18 cellular contexts compared by ENCODE assay signal in the genomic region with DNA sequence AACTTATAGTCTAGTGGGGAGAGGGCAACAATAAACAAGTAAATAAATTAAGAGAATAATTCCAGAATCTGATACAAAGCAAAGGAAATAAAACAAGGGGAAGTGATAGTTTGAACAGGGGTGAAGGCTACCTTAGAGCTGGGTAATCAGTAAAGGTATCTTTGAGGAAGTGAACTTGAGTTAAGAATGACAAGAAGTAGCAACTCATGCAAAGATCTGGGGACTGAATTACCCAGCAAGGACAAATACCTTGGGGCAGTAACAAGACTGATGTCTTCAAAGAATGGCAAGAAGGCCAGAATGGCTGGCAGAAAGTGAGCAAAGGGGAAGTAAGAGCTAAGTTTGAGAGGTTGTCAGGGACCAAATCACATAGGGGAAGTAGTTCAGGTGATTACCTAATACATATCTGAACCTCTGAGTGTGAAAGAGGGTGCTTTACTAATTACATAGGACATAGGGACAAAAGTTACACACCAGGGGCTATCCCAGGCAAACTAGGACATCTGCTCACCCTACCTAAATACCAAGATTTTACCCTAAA.
"Had no signal": no experiment of that assay in that cellular context is flagged by ENCODE, and none has a peak within 500 bp of the region (broad histone marks: within the 10 kb centered on the region; RNA-seq: fewer than 3 reads in every experiment).

No MANE protein-coding gene starts in this region.

- H3K27ac Mint-ChIP-seq: activated naive CD4-positive, alpha-beta T cell treated with anti-CD3 and anti-CD28 coated beads, Interleukin-2, amount 50 U/mL, for 72 hours; dendritic cell treated with granulocyte-macrophage colony-stimulating factor and Interleukin-4, amounts not matched to agents 40 ng/mL and 50 ng/mL, for 4 days; effector memory CD8-positive, alpha-beta T cell; stimulated activated naive CD8-positive, alpha-beta T cell treated with anti-CD3 and anti-CD28 coated beads, Interleukin-15, amount 100 ng/mL, for 72 hours had no signal

- DNase-seq: activated CD4-positive, alpha-beta T cell treated with anti-CD3 and anti-CD28 coated beads, Interleukin-2, amount 50 U/mL, for 4 hours; activated effector memory CD4-positive, alpha-beta T cell treated with anti-CD3 and anti-CD28 coated beads, Interleukin-2, amount 50 U/mL, for 16 hours; activated T-cell treated with anti-CD3 and anti-CD28 coated beads, Interleukin-2, amount 50 U/mL, for 4 hours; amniotic stem cell; brain microvascular endothelial cell; effector memory CD8-positive, alpha-beta T cell; gastrocnemius medialis; heart right ventricle; mesenchymal stem cell; retina; stimulated activated CD4-positive, alpha-beta T cell treated with anti-CD3 and anti-CD28 coated beads, Interleukin-4, amount 100 ng/mL, for 1 hour; stimulated activated CD8-positive, alpha-beta memory T cell treated with anti-CD3 and anti-CD28 coated beads, Interleukin-4, amount 100 ng/mL, for 48 hours; stimulated activated naive CD8-positive, alpha-beta T cell treated with anti-CD3 and anti-CD28 coated beads, Interleukin-15, amount 100 ng/mL, for 72 hours had no signal

- ATAC-seq: activated CD4-positive, CD25-positive, alpha-beta regulatory T cell treated with anti-CD3 and anti-CD28 coated beads, Interleukin-2, amount 50 U/mL, for 24 hours; activated naive CD4-positive, alpha-beta T cell treated with anti-CD3 and anti-CD28 coated beads, Interleukin-2, amount 50 U/mL, for 72 hours; activated T-cell treated with anti-CD3 and anti-CD28 coated beads, Interleukin-2, amount 50 U/mL, for 4 hours; effector memory CD8-positive, alpha-beta T cell; gastrocnemius medialis; heart right ventricle; left lobe of liver; stimulated activated naive CD8-positive, alpha-beta T cell treated with anti-CD3 and anti-CD28 coated beads, Interleukin-15, amount 100 ng/mL, for 72 hours had no signal

- H3K4me3 Mint-ChIP-seq: activated T-cell treated with anti-CD3 and anti-CD28 coated beads, Interleukin-2, amount 50 U/mL, for 4 hours; dendritic cell treated with granulocyte-macrophage colony-stimulating factor and Interleukin-4, amounts not matched to agents 40 ng/mL and 50 ng/mL, for 4 days; effector memory CD8-positive, alpha-beta T cell; stimulated activated naive CD8-positive, alpha-beta T cell treated with anti-CD3 and anti-CD28 coated beads, Interleukin-15, amount 100 ng/mL, for 72 hours had no signal

- H3K4me1 Mint-ChIP-seq: stimulated activated naive CD8-positive, alpha-beta T cell treated with anti-CD3 and anti-CD28 coated beads, Interleukin-15, amount 100 ng/mL, for 72 hours had no signal

- H3K36me3 Mint-ChIP-seq: activated naive CD4-positive, alpha-beta T cell treated with anti-CD3 and anti-CD28 coated beads, Interleukin-2, amount 50 U/mL, for 72 hours had no signal

- H3K4me3 ChIP-seq: gastrocnemius medialis, heart right ventricle had no signal

- H3K9me3 Mint-ChIP-seq: activated naive CD4-positive, alpha-beta T cell treated with anti-CD3 and anti-CD28 coated beads, Interleukin-2, amount 50 U/mL, for 72 hours; activated T-cell treated with anti-CD3 and anti-CD28 coated beads, Interleukin-2, amount 50 U/mL, for 4 hours; dendritic cell treated with granulocyte-macrophage colony-stimulating factor and Interleukin-4, amounts not matched to agents 40 ng/mL and 50 ng/mL, for 4 days; effector memory CD8-positive, alpha-beta T cell; stimulated activated naive CD8-positive, alpha-beta T cell treated with anti-CD3 and anti-CD28 coated beads, Interleukin-15, amount 100 ng/mL, for 72 hours had no signal

- FAIRE-seq: islet of Langerhans had no signal
